ENCODE assay signal across 10 cellular contexts in the genomic region with DNA sequence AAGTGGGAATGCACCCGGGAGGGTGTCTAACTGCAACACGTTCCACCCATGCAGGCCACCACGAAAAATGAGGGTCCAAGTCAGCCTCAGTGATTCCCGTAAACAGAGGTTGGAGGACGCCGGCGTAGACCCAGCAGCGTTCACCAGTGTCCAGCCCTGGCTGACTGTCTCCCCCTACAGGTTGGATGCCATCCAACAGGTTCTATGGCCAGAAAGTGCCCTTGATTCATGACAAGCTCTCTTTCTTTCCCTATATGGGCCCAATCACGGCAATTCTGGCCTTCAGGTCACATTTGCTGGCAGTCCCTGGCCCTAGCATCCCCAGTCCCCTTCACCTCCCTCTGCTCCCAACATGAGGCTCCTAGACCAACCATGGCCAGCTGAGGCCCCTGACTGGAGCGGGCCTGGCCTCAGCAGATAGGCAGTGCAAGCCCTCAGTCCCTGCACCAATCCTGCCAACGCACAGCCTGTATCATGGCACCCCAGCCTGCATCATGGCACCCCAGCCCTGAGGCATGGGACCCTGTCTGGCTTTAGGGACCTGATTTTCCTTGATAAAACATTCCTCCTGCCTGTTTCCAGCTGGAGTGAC.
DNase-seq lines count a peak whose midpoint lies in the region; ATAC-seq, FAIRE-seq and TF ChIP-seq lines count a peak whose summit lies in the region.
"Had no signal": no experiment of that assay in that cellular context is flagged by ENCODE, and none has a peak within 500 bp of the region (broad histone marks: within the 10 kb centered on the region; RNA-seq: fewer than 3 reads in every experiment).

No MANE protein-coding gene starts in this region.

- H3K4me1 ChIP-seq in A549: no peaks in the 10 kb centered on the region
- no peaks in the 10 kb centered on the region for H3K4me1 ChIP-seq in SJCRH30
- H3K4me1 ChIP-seq in kidney (ENCODE audit: control insufficient read depth in 1 of 2, insufficient read depth in 1 of 2, low read depth in 1 of 2, low read length in 2 of 2): no peaks in the 10 kb centered on the region

- H3K4me1 Mint-ChIP-seq in stimulated activated memory B cell treated with anti-CD40 and anti-IgM and Interleukin-4, amounts not matched to agents 10 μg/mL and 1 μg/mL and 100 μg/mL, for 72 hours: no peaks in the 10 kb centered on the region

- TF ChIP-seq POLR2A in A549 (IDR thresholded peaks at IDR 0.05; ENCODE audit: low read length): no peak

- CTCF ChIA-PET in A549 (lab: Yijun Ruan, JAX): interaction anchor here (0.6 to 1.3 kb wide), 8 partner anchors 9 to 280 kb away, joined by 3 to 4 read pairs (median 3); no protein-coding TSS in a partner anchor

- DNase-seq in A549 (ENCODE audit: low read depth in 1 of 2, low spot score in 1 of 2) (peak; percentile 17 to 29), SJCRH30 (peak; percentile 4 to 28), left kidney (ENCODE audit: low read depth, low spot score) (peak; percentile 44), kidney (no peak)

- H3K36me3 ChIP-seq in SJCRH30 (no peaks in the 10 kb centered on the region), kidney (ENCODE audit: control insufficient read depth in 1 of 2, insufficient read depth in 2 of 2, low read length in 2 of 2) (no peaks in the 10 kb centered on the region)
- H3K36me3 ChIP-seq: neutrophil had no signal

- no peak for TF ChIP-seq EP300 in A549 (IDR thresholded peaks at IDR 0.05)

- no peak overlapping the region for H3K4me2 ChIP-seq in A549

- no peaks in the 10 kb centered on the region for H3K36me3 Mint-ChIP-seq in stimulated activated memory B cell treated with anti-CD40 and anti-IgM and Interleukin-4, amounts not matched to agents 10 μg/mL and 1 μg/mL and 100 μg/mL, for 72 hours

- H3K27ac Mint-ChIP-seq in stimulated activated memory B cell treated with anti-CD40 and anti-IgM and Interleukin-4, amounts not matched to agents 10 μg/mL and 1 μg/mL and 100 μg/mL, for 72 hours: no peak overlapping the region
- H3K27ac Mint-ChIP-seq: dendritic cell treated with granulocyte-macrophage colony-stimulating factor and Interleukin-4, amounts not matched to agents 40 ng/mL and 50 ng/mL, for 4 days had no signal

- H3K4me3 ChIP-seq in A549 (no peak overlapping the region), SJCRH30 (no peak overlapping the region), kidney (ENCODE audit: low read length in 2 of 2) (no peak overlapping the region)

- FAIRE-seq in A549 (lab: Jason Lieb, UNC) (no peak), kidney (lab: Jason Lieb, UNC) (no peak)

- ATAC-seq in A549 (peak in 1 of 2 experiments; percentile 83; a peak in 3 of 6 replicates), GM21786 (IDR thresholded peaks at IDR 0.05; ENCODE audit: unreplicated experiment) (no peak), HG03354 (IDR thresholded peaks at IDR 0.05; ENCODE audit: poor library complexity, severe bottlenecking, unreplicated experiment) (no peak)
- no peak for ATAC-seq in stimulated activated memory B cell treated with anti-CD40 and anti-IgM and Interleukin-4, amounts not matched to agents 10 μg/mL and 1 μg/mL and 100 μg/mL, for 72 hours

- no peaks in the 10 kb centered on the region for H3K27me3 ChIP-seq in SJCRH30
- H3K27me3 ChIP-seq: neutrophil had no signal

- peak; percentile 38; the same call in 2 of the 3 replicates for TF ChIP-seq CTCF in A549 (IDR thresholded peaks at IDR 0.05)
- peak; percentile 83 for TF ChIP-seq CTCF in GM12872 (IDR thresholded peaks at IDR 0.05; ENCODE audit: insufficient read depth, low read depth, low read length)
- TF ChIP-seq CTCF in kidney (IDR thresholded peaks at IDR 0.05; ENCODE audit: borderline replicate concordance, extremely low read depth, insufficient read depth): no peak

- WGBS in A549 (ENCODE audit: missing lambda C conversion rate): 46% methylated on average over 11 of the region's 11 CpGs

- H3K27ac ChIP-seq in A549: no peak overlapping the region
- no peak overlapping the region for H3K27ac ChIP-seq in SJCRH30
- H3K27ac ChIP-seq in kidney (ENCODE audit: low read depth in 2 of 2, low read length in 2 of 2): no peak overlapping the region
- H3K27ac ChIP-seq: neutrophil had no signal

- peak; percentile 49 to 65 for TF ChIP-seq RAD21 in A549 (conservative IDR thresholded peaks at IDR 0.05 in 1 of 2, IDR thresholded peaks at IDR 0.05 in 1 of 2)

- no peaks in the 10 kb centered on the region for H3K9me3 Mint-ChIP-seq in stimulated activated memory B cell treated with anti-CD40 and anti-IgM and Interleukin-4, amounts not matched to agents 10 μg/mL and 1 μg/mL and 100 μg/mL, for 72 hours
- H3K9me3 Mint-ChIP-seq: dendritic cell treated with granulocyte-macrophage colony-stimulating factor and Interleukin-4, amounts not matched to agents 40 ng/mL and 50 ng/mL, for 4 days had no signal

- no peak overlapping the region for H3K9ac ChIP-seq in kidney (ENCODE audit: low read length in 2 of 2)

- intact Hi-C loops in kidney (cut with DNase I): no loop called here

- H3K9me3 ChIP-seq in A549 (no peaks in the 10 kb centered on the region), SJCRH30 (replicated peaks) (no peaks in the 10 kb centered on the region), kidney (ENCODE audit: control insufficient read depth in 1 of 2, low read length in 2 of 2) (no peaks in the 10 kb centered on the region)
- H3K9me3 ChIP-seq: neutrophil had no signal

- POLR2A ChIA-PET in A549 (lab: Yijun Ruan, JAX): no interaction called here

- no peaks in the 10 kb centered on the region for H3K27me3 Mint-ChIP-seq in stimulated activated memory B cell treated with anti-CD40 and anti-IgM and Interleukin-4, amounts not matched to agents 10 μg/mL and 1 μg/mL and 100 μg/mL, for 72 hours
- H3K27me3 Mint-ChIP-seq: dendritic cell treated with granulocyte-macrophage colony-stimulating factor and Interleukin-4, amounts not matched to agents 40 ng/mL and 50 ng/mL, for 4 days had no signal

- H3K4me3 Mint-ChIP-seq in stimulated activated memory B cell treated with anti-CD40 and anti-IgM and Interleukin-4, amounts not matched to agents 10 μg/mL and 1 μg/mL and 100 μg/mL, for 72 hours: no peak overlapping the region
- H3K4me3 Mint-ChIP-seq: dendritic cell treated with granulocyte-macrophage colony-stimulating factor and Interleukin-4, amounts not matched to agents 40 ng/mL and 50 ng/mL, for 4 days had no signal

TF ChIP-seq in A549, 52 proteins besides CTCF, POLR2A, EP300 and RAD21:
- TF ChIP-seq HOXB5 (CRISPR knock-in tag; IDR thresholded peaks at IDR 0.05): no peak
- TF ChIP-seq SMC3 (IDR thresholded peaks at IDR 0.05): 0 out of 3 replicates have a peak, but pooled peaks have one; percentile 18
- no peak for TF ChIP-seq FOSL2 (IDR thresholded peaks at IDR 0.05)
- no peak for TF ChIP-seq FOSL2 (CRISPR knock-in tag; IDR thresholded peaks at IDR 0.05)
TF ChIP-seq in A549: peak in this region for 1.
